Comparison of ENCODE assay signal across 8 cellular contexts in genomic region chrX:140764401-140764919, GRCh38. TPM values are rescaled to one million over a fixed set of nuclear protein-coding genes. Genes with fewer than 3 reads are reported as not detected.
DNase-seq lines count a peak whose midpoint lies in the region; ATAC-seq, FAIRE-seq and TF ChIP-seq lines count a peak whose summit lies in the region.

No MANE protein-coding gene starts in this region.

- H3K4me3 ChIP-seq in choroid plexus epithelial cell (ENCODE audit: low read depth, low read length) (peak overlapping the region; percentile 69), mesenchymal stem cell (ENCODE audit: insufficient read depth in 1 of 2, low read depth in 1 of 2, low read length in 2 of 2) (peak overlapping the region; percentile 66 to 85)

- H3K18ac ChIP-seq in mesenchymal stem cell (ENCODE audit: low read depth in 1 of 2, low read length in 2 of 2), result peak overlapping the region; percentile 78 to 83

- H3K4me2 ChIP-seq in mesenchymal stem cell (ENCODE audit: low read length, poor library complexity, severe bottlenecking), result peak overlapping the region; percentile 47

- no peak for TF ChIP-seq CTCF in choroid plexus epithelial cell (conservative IDR thresholded peaks at IDR 0.05; ENCODE audit: low read depth, low read length)

- no peak overlapping the region for H2AFZ ChIP-seq in mesenchymal stem cell (ENCODE audit: low read depth, low read length)

- no peak overlapping the region for H3K23ac ChIP-seq in mesenchymal stem cell (ENCODE audit: low read length in 2 of 2)

- H2BK120ac ChIP-seq in mesenchymal stem cell (ENCODE audit: low read depth, low read length), result peak overlapping the region; percentile 34

- H3K36me3 ChIP-seq in mesenchymal stem cell (ENCODE audit: control insufficient read depth in 1 of 2, insufficient read depth in 2 of 2, low read depth in 1 of 2, low read length in 2 of 2), result no peaks in the 10 kb centered on the region

- FAIRE-seq in urothelium cell line (lab: Jason Lieb, UNC), result no peak

- H2BK15ac ChIP-seq in mesenchymal stem cell (ENCODE audit: low read depth, poor library complexity, severe bottlenecking), result no peak overlapping the region

- H3K4ac ChIP-seq in mesenchymal stem cell (ENCODE audit: low read depth in 1 of 2, low read length in 2 of 2), result peak overlapping the region; percentile 67 to 75

- H3K9ac ChIP-seq in mesenchymal stem cell (ENCODE audit: low read length), result peak overlapping the region; percentile 95

- H3K9me3 ChIP-seq in mesenchymal stem cell (ENCODE audit: control insufficient read depth, low read length), result no peaks in the 10 kb centered on the region

- peak overlapping the region; percentile 28 for H4K8ac ChIP-seq in mesenchymal stem cell (ENCODE audit: low read length)

- H3K27ac ChIP-seq in mesenchymal stem cell (ENCODE audit: low read length, poor library complexity, severe bottlenecking), result peak overlapping the region; percentile 94

- no peak overlapping the region for H2AK5ac ChIP-seq in mesenchymal stem cell (ENCODE audit: low read length, severe bottlenecking)

- peak; percentile 63 for DNase-seq in AG20443 (ENCODE audit: low spot score)
- peak; percentile 42 for DNase-seq in LHCN-M2 (ENCODE audit: low read depth)
- peak; percentile 41 for DNase-seq in choroid plexus epithelial cell (ENCODE audit: low read depth)
- DNase-seq in mesenchymal stem cell, result peak; percentile 79
- peak; percentile 25 for DNase-seq in urothelium cell line (ENCODE audit: low spot score)
- no peak for DNase-seq in Kasumi-1 (lab: John Stamatoyannopoulos, UW)
- no peak for DNase-seq in NCI-H2227 treated with DMSO at 0.1 percent for 48 hours (lab: John Stamatoyannopoulos, UW)

- 0% methylated on average over 14 of the region's 31 CpGs for WGBS in mesenchymal stem cell

- no peaks in the 10 kb centered on the region for H3K79me1 ChIP-seq in mesenchymal stem cell (replicated peaks; ENCODE audit: low read length, poor library complexity, severe bottlenecking)

- no peak for ATAC-seq in GM18519 (IDR thresholded peaks at IDR 0.05; ENCODE audit: low FRiP score, unreplicated experiment)

- peaks cover 0 to 9% of the 10 kb centered on the region in 2 experiments for H3K27me3 ChIP-seq in mesenchymal stem cell (ENCODE audit: control insufficient read depth in 1 of 2, insufficient read depth in 1 of 2, low read length in 2 of 2)

- H2BK12ac ChIP-seq in mesenchymal stem cell (ENCODE audit: low read length in 2 of 2), result no peak overlapping the region

- H3K14ac ChIP-seq in mesenchymal stem cell (ENCODE audit: low read length in 2 of 2), result peak overlapping the region in 1 of 2 experiments; percentile 22

- H3K4me1 ChIP-seq in mesenchymal stem cell (ENCODE audit: control insufficient read depth, insufficient read depth, low read depth, low read length), result no peaks in the 10 kb centered on the region

- H2BK5ac ChIP-seq in mesenchymal stem cell (ENCODE audit: low read depth, low read length, poor library complexity, severe bottlenecking), result peak overlapping the region; percentile 44

- H4K91ac ChIP-seq in mesenchymal stem cell (ENCODE audit: low read length), result peak overlapping the region; percentile 39

RNA-seq across cellular contexts. Expression of gene LINC00632, which starts 54.9 kb away (rescaled TPM):
- 5.8 and 6.3 TPM in 2 replicates for total RNA-seq in LHCN-M2 (2014; rRNA removed)
- polyA plus RNA-seq in LHCN-M2 (2012), result 11.4 TPM
- 73.7 TPM for polyA plus RNA-seq in mesenchymal stem cell (2013, experiment 1 of 2)
- polyA plus RNA-seq in mesenchymal stem cell (2013, experiment 2 of 2), result 75.8 TPM

Comparison
In these comparisons a context has a peak if more than half of its experiments do, and no peak if none do; other contexts are left out.
1. DNase-seq: peak in AG20443 (single experiment), LHCN-M2 (single experiment), choroid plexus epithelial cell (single experiment), mesenchymal stem cell (single experiment) and urothelium cell line (single experiment); none in Kasumi-1 (0 of 2) and NCI-H2227 treated with DMSO at 0.1 percent for 48 hours (single experiment).